21 cellular contexts compared by ENCODE assay signal in genomic region chr2:172110422-172110811, GRCh38. TPM values are rescaled to one million over a fixed set of nuclear protein-coding genes. Genes with fewer than 3 reads are reported as not detected.
"Had no signal": no experiment of that assay in that cellular context is flagged by ENCODE, and none has a peak within 500 bp of the region (broad histone marks: within the 10 kb centered on the region; RNA-seq: fewer than 3 reads in every experiment).

No MANE protein-coding gene starts in this region.

RNA-seq across cellular contexts. Expression of gene DLX2, which starts 7.7 kb away (rescaled TPM):
- total RNA-seq: activated CD4-positive, alpha-beta memory T cell treated with anti-CD3 and anti-CD28 coated beads for 36 hours; activated CD4-positive, alpha-beta T cell treated with anti-CD3 and anti-CD28 coated beads for 36 hours; activated CD8-positive, alpha-beta memory T cell treated with anti-CD3 and anti-CD28 coated beads for 36 hours; activated CD8-positive, alpha-beta T cell treated with anti-CD3 and anti-CD28 coated beads, Interleukin-2, amount 10 ng/mL, durations not matched to agents 7 days and 5 days; activated naive CD4-positive, alpha-beta T cell treated with anti-CD3 and anti-CD28 coated beads, Interleukin-2, amount 50 U/mL, for 72 hours; activated naive CD8-positive, alpha-beta T cell treated with anti-CD3 and anti-CD28 coated beads, Interleukin-2, amount 10 ng/mL, durations not matched to agents 7 days and 5 days; activated T-helper 1 cell treated with anti-CD3 and anti-CD28 coated beads, Interleukin-12 subunit alpha, Interleukin-12 subunit beta, Interleukin-2, Interleukin-4 antibody, amounts not matched to agents 30 ng/mL and 10 ng/mL and 1 ng/mL, durations not matched to agents 14 hours and 24 hours and 36 hours; ascending aorta; cardiac muscle cell; colonic mucosa; dermis microvascular lymphatic vessel endothelial cell; endothelial cell of umbilical vein; esophagus squamous epithelium; fibroblast of lung; gastroesophageal sphincter; T-helper 17 cell had no signal
- polyA plus RNA-seq: endothelial cell of umbilical vein, esophagus, fibroblast of lung had no signal

RNA-seq across cellular contexts. Expression of gene DLX1, which starts 25.1 kb away (rescaled TPM):
- total RNA-seq: activated CD4-positive, alpha-beta memory T cell treated with anti-CD3 and anti-CD28 coated beads for 36 hours; activated CD4-positive, alpha-beta T cell treated with anti-CD3 and anti-CD28 coated beads for 36 hours; activated CD4-positive, alpha-beta T cell treated with anti-CD3 and anti-CD28 coated beads, Interleukin-2, amount 10 ng/mL, durations not matched to agents 24 days and 14 days; activated CD8-positive, alpha-beta memory T cell treated with anti-CD3 and anti-CD28 coated beads for 36 hours; activated CD8-positive, alpha-beta memory T cell treated with anti-CD3 and anti-CD28 coated beads, Interleukin-2, amount 10 ng/mL, durations not matched to agents 7 days and 5 days; activated CD8-positive, alpha-beta T cell treated with anti-CD3 and anti-CD28 coated beads, Interleukin-2, amount 10 ng/mL, durations not matched to agents 7 days and 5 days; activated naive CD4-positive, alpha-beta T cell treated with anti-CD3 and anti-CD28 coated beads, Interleukin-2, amount 50 U/mL, for 72 hours; activated naive CD8-positive, alpha-beta T cell treated with anti-CD3 and anti-CD28 coated beads, Interleukin-2, amount 10 ng/mL, durations not matched to agents 7 days and 5 days; activated T-helper 1 cell treated with anti-CD3 and anti-CD28 coated beads, Interleukin-12 subunit alpha, Interleukin-12 subunit beta, Interleukin-2, Interleukin-4 antibody, amounts not matched to agents 30 ng/mL and 10 ng/mL and 1 ng/mL, durations not matched to agents 14 hours and 24 hours and 36 hours; ascending aorta; cardiac muscle cell; endothelial cell of umbilical vein; esophagus squamous epithelium; fibroblast of lung; fibroblast of villous mesenchyme; glomerular endothelial cell; T-helper 17 cell had no signal
- polyA plus RNA-seq: cardiac muscle cell had no signal
